ENCODE assay signal across 8 cellular contexts in the genomic region with DNA sequence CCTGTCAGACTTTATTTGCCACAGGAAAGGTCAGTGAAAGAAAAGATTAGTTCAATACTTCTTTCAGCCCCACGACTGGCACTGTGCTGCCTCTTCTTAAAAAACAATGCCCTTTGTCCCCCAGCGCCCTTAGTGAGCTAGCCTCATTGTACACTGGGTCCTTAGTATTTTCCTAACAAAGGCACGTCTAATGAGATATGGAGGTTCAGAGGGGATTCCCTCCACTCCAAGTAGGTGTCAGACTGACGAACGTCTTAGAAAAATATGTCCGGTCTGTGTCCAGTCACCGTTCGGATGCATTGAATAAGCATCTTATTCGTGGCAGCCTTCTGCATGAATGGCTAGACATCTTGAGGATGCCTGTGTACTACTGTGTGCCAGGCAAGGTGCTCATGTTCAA. TPM values are rescaled to one million over a fixed set of nuclear protein-coding genes. Genes with fewer than 3 reads are reported as not detected.
A peak's percentile ranks its signal among the peaks of the same experiment; 100 is the strongest.
DNase-seq lines count a peak whose midpoint lies in the region; ATAC-seq and TF ChIP-seq lines count a peak whose summit lies in the region.

No MANE protein-coding gene starts in this region.

- TF ChIP-seq POLR2A in right lobe of liver (IDR thresholded peaks at IDR 0.05) (no peak), transverse colon (IDR thresholded peaks at IDR 0.05) (no peak)

- in situ Hi-C loops in astrocyte of the cerebellum (cut with HindIII; ENCODE audit: low sequenced_read_pairs) (no loop called here), transverse colon (cut with MboI; ENCODE audit: low pct_ligation_motif_present in 1 of 4, low pct_unique_long_range_greater_than_20kb in 1 of 4, low sequenced_read_pairs in 3 of 4) (no loop called here)

- H3K27ac ChIP-seq in left ventricle myocardium inferior (replicated peaks) (no peak overlapping the region), right lobe of liver (no peak overlapping the region), upper lobe of right lung (no peak overlapping the region), transverse colon (no peak overlapping the region)

- TF ChIP-seq EP300 in transverse colon (IDR thresholded peaks at IDR 0.05; ENCODE audit: low read depth) = no peak

- H3K9me3 ChIP-seq in left ventricle myocardium inferior (replicated peaks) (no peaks in the 10 kb centered on the region), right lobe of liver (no peaks in the 10 kb centered on the region), upper lobe of right lung (no peaks in the 10 kb centered on the region), transverse colon (no peaks in the 10 kb centered on the region)

- intact Hi-C loops in left ventricle myocardium inferior (cut with micrococcal nuclease) = no loop called here
- intact Hi-C loops in Right ventricle myocardium superior (cut with DNase I) = no loop called here
- intact Hi-C loops in right lobe of liver (cut with DNase I) = no loop called here
- intact Hi-C loops in upper lobe of right lung (cut with DNase I) = no loop called here
- intact Hi-C loops in transverse colon (cut with DNase I; ENCODE audit: low total_unique reads) = no loop called here

- H3K27me3 ChIP-seq in left ventricle myocardium inferior (ENCODE audit: low read depth) (no peaks in the 10 kb centered on the region), right lobe of liver (no peaks in the 10 kb centered on the region), upper lobe of right lung (no peaks in the 10 kb centered on the region), transverse colon (no peaks in the 10 kb centered on the region)

- ATAC-seq in Right ventricle myocardium superior (ENCODE audit: poor library complexity) = no peak
- ATAC-seq in right lobe of liver = no peak
- no peak for ATAC-seq in upper lobe of right lung

- H3K4me1 ChIP-seq in left ventricle myocardium inferior (peaks cover 22% of the 10 kb centered on the region), right lobe of liver (peaks cover 0 to 10% (median 5%) of the 10 kb centered on the region in 4 donors), upper lobe of right lung (peaks cover 14% of the 10 kb centered on the region), transverse colon (peaks cover 0 to 17% (median 15%) of the 10 kb centered on the region in 4 donors)

- DNase-seq in left ventricle myocardium inferior = no peak
- DNase-seq in Right ventricle myocardium superior = no peak
- DNase-seq in astrocyte of the cerebellum (ENCODE audit: low read depth) = no peak
- DNase-seq in right lobe of liver = no peak
- DNase-seq in upper lobe of right lung = no peak
- no peak for DNase-seq in activated effector memory CD4-positive, alpha-beta T cell treated with anti-CD3 and anti-CD28 coated beads, Interleukin-2, amount 50 U/mL, for 16 hours
- no peak for DNase-seq in OCI-M2 (lab: John Stamatoyannopoulos, UW; ENCODE audit: unreplicated experiment)
- DNase-seq in transverse colon = no peak

- TF ChIP-seq CTCF in left ventricle myocardium inferior (IDR thresholded peaks at IDR 0.05; ENCODE audit: borderline replicate concordance) (no peak), astrocyte of the cerebellum (IDR thresholded peaks at IDR 0.05; ENCODE audit: low read depth, low read length, missing control alignments) (no peak), right lobe of liver (IDR thresholded peaks at IDR 0.05) (no peak), upper lobe of right lung (IDR thresholded peaks at IDR 0.05) (no peak), transverse colon (IDR thresholded peaks at IDR 0.05) (no peak)

- 47% methylated on average over 9 of the region's 9 CpGs for WGBS in right lobe of liver (ENCODE audit: insufficient coverage, low coverage, low lambda C conversion rate, missing lambda C conversion rate)
- WGBS in transverse colon (ENCODE audit: low coverage in 1 of 2), 2 donors = 55 to 70% methylated on average over 5 to 9 of the region's 9 CpGs

- peak overlapping the region; percentile 97 for H3K4me3 ChIP-seq in left ventricle myocardium inferior
- peak overlapping the region; percentile 78 for H3K4me3 ChIP-seq in astrocyte of the cerebellum (ENCODE audit: low read depth, low read length)
- H3K4me3 ChIP-seq in right lobe of liver = peak overlapping the region in 2 of 3 donors; percentile 77 to 89
- peak overlapping the region; percentile 71 for H3K4me3 ChIP-seq in upper lobe of right lung
- peak overlapping the region in 2 of 4 donors; percentile 70 to 96 for H3K4me3 ChIP-seq in transverse colon

- peaks cover 9% of the 10 kb centered on the region for H3K36me3 ChIP-seq in left ventricle myocardium inferior
- peaks cover 0 to 5% (median 0%) of the 10 kb centered on the region in 4 donors for H3K36me3 ChIP-seq in right lobe of liver
- H3K36me3 ChIP-seq in upper lobe of right lung = no peaks in the 10 kb centered on the region
- H3K36me3 ChIP-seq in transverse colon = no peaks in the 10 kb centered on the region

RNA-seq across cellular contexts. Expression of a gene that starts 1.1 kb away (rescaled TPM):
- 37.0 TPM for total RNA-seq in left ventricle myocardium inferior
- total RNA-seq in Right ventricle myocardium superior = 34.5 TPM
- 10 to 100 TPM; 30.1 to 73.9 (median 38.7) TPM for total RNA-seq in right lobe of liver
- total RNA-seq in upper lobe of right lung = 20.0 TPM
- 10 to 100 TPM in 3 of 4 donors, 1 to 10 TPM in 1; 9.6 to 36.0 (median 28.3) TPM for total RNA-seq in transverse colon

RNA-seq across cellular contexts. Expression of a gene that starts 36.2 kb away (rescaled TPM):
- total RNA-seq in left ventricle myocardium inferior = 117 TPM
- total RNA-seq in Right ventricle myocardium superior = 108 TPM
- 10 to 100 TPM; 38.5 to 99.2 (median 41.1) TPM for total RNA-seq in right lobe of liver
- total RNA-seq in upper lobe of right lung = 92.5 TPM
- total RNA-seq in transverse colon = 100 to 1,000 TPM in 2 of 4 donors, 10 to 100 TPM in 2; 80.8 to 186 (median 129) TPM
